ENCODE assay signal across 8 cellular contexts in the genomic region with DNA sequence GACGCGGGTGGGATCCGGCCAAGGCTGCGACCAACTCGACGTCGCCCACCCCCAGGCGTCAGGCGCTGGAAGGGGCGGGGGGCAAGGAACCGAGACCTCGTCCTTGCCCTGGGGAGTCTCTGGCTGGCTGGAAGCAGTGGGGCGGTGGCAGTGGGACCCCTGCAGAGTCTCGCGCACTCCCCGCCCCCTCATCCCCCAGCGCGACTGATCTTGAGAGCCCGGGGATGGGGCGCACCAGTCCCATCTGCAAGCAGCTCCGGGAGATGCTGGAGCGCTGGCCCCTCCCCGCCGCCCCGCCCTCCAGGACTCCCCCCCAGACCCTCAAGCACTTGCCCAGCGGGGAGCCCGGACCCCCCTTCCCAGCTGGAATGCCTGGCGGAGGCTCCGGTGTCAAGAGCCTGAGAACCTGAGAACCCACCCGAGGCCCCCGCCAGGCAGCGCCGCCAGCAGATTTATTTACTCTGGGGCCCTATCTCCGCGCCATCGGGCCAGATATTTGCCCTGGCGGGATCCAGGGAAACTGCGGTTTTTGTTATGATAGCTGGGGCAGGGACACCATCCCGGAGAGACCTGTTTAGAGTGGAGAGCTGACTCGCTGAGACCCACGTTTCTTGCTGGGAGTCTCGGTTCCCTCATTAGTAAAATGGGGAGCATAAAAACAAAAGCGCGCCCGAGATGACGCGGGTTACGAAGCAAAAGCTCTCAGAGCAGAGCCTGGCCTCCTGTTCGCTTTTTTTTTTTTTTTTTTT. TPM values are rescaled to one million over a fixed set of nuclear protein-coding genes. Genes with fewer than 3 reads are reported as not detected.
DNase-seq lines count a peak whose midpoint lies in the region; ATAC-seq and TF ChIP-seq lines count a peak whose summit lies in the region.

No MANE protein-coding gene starts in this region.

- peaks cover 6% of the 10 kb centered on the region for H3K4me1 Mint-ChIP-seq in T-helper 17 cell

- H3K4me1 ChIP-seq in right cardiac atrium (ENCODE audit: control insufficient read depth, insufficient read depth, low read length) = no peaks in the 10 kb centered on the region
- no peaks in the 10 kb centered on the region for H3K4me1 ChIP-seq in iPS DF 6.9 (ENCODE audit: control insufficient read depth, insufficient read depth, low read length)
- peaks cover 8 to 17% (median 15%) of the 10 kb centered on the region in 4 donors for H3K4me1 ChIP-seq in transverse colon

- H3K27me3 ChIP-seq in right cardiac atrium (ENCODE audit: control insufficient read depth, insufficient read depth) (no peaks in the 10 kb centered on the region), iPS DF 6.9 (ENCODE audit: control insufficient read depth, insufficient read depth, low read length) (peaks cover 11% of the 10 kb centered on the region; the same call in 1 of the 2 replicates), transverse colon (peaks cover 50% of the 10 kb centered on the region)

- peaks cover 15% of the 10 kb centered on the region for H3K36me3 Mint-ChIP-seq in T-helper 17 cell (ENCODE audit: low read depth)

- H3K4me3 ChIP-seq in right cardiac atrium (ENCODE audit: low read length) (peak overlapping the region; percentile 13), iPS DF 6.9 (ENCODE audit: low read length) (peak overlapping the region; percentile 34; the same call in 1 of the 2 replicates), transverse colon (peak overlapping the region; percentile 1 to 46 (median 20))

- TF ChIP-seq POLR2A in transverse colon (IDR thresholded peaks at IDR 0.05) = no peak

- no peak for TF ChIP-seq CTCF in transverse colon (IDR thresholded peaks at IDR 0.05)

- intact Hi-C loops in right cardiac atrium (cut with DNase I) = no loop called here
- intact Hi-C loops in left cardiac atrium (cut with DNase I) = no loop called here
- intact Hi-C loops in transverse colon (cut with DNase I; ENCODE audit: low total_unique reads) = no loop called here

- no peak overlapping the region for H3K27ac Mint-ChIP-seq in T-helper 17 cell

- DNase-seq in right cardiac atrium (no peak), left cardiac atrium (no peak), T-helper 17 cell (no peak), iPS DF 6.9 (ENCODE audit: low read depth, low spot score) (no peak), transverse colon (no peak), NCI-H2029 (lab: John Stamatoyannopoulos, UW) (no peak), LoVo (ENCODE audit: low spot score) (no peak)

- ATAC-seq in right cardiac atrium (peak; percentile 14 to 37), left cardiac atrium (no peak), T-helper 17 cell (peak; percentile 59)
- no peak for ATAC-seq in activated CD4-positive, CD25-positive, alpha-beta regulatory T cell treated with anti-CD3 and anti-CD28 coated beads, Interleukin-2, amount 50 U/mL, for 24 hours

- in situ Hi-C loops in transverse colon (cut with MboI; ENCODE audit: low pct_ligation_motif_present in 1 of 4, low pct_unique_long_range_greater_than_20kb in 1 of 4, low sequenced_read_pairs in 3 of 4) = no loop called here

- H3K36me3 ChIP-seq in iPS DF 6.9 (ENCODE audit: control insufficient read depth, insufficient read depth, low read length) (no peaks in the 10 kb centered on the region), transverse colon (no peaks in the 10 kb centered on the region)

- peaks cover 46% of the 10 kb centered on the region for H3K27me3 Mint-ChIP-seq in T-helper 17 cell

- TF ChIP-seq EP300 in transverse colon (IDR thresholded peaks at IDR 0.05; ENCODE audit: low read depth) = no peak

- H3K4me3 Mint-ChIP-seq in T-helper 17 cell = peak overlapping the region; percentile 77

- peaks cover 2% of the 10 kb centered on the region for H3K9me3 ChIP-seq in right cardiac atrium (ENCODE audit: control insufficient read depth, low read length)
- H3K9me3 ChIP-seq in T-helper 17 cell (ENCODE audit: control insufficient read depth, low read length, poor library complexity, severe bottlenecking) = peaks cover 7% of the 10 kb centered on the region
- H3K9me3 ChIP-seq in iPS DF 6.9 (ENCODE audit: control insufficient read depth, insufficient read depth, low read length) = no peaks in the 10 kb centered on the region
- H3K9me3 ChIP-seq in transverse colon = peaks cover 8 to 18% of the 10 kb centered on the region in 2 donors

- H3K27ac ChIP-seq in right cardiac atrium (ENCODE audit: low read length) = no peak overlapping the region
- no peak overlapping the region for H3K27ac ChIP-seq in iPS DF 6.9 (ENCODE audit: low read length)
- H3K27ac ChIP-seq in transverse colon = no peak overlapping the region

- 2% methylated on average over 49 of the region's 49 CpGs for WGBS in right cardiac atrium
- no CpG with 5 or more reads among the region's 49 CpGs for WGBS in iPS DF 6.9 (ENCODE audit: insufficient coverage, insufficient read length)
- WGBS in transverse colon (ENCODE audit: low coverage in 1 of 2), 2 donors = 2% methylated on average over 41 of the region's 49 CpGs; no CpG with 5 or more reads in 1 of the 2 donors

RNA-seq across cellular contexts. Expression of a gene that starts 1.2 kb away (rescaled TPM):
- total RNA-seq in right cardiac atrium = not detected
- polyA plus RNA-seq in right cardiac atrium = not detected
- total RNA-seq in left cardiac atrium = not detected
- not detected for total RNA-seq in T-helper 17 cell
- total RNA-seq in transverse colon = 10 to 100 TPM in 1 of 4 donors, 1 to 10 TPM in 2, not detected in 1; 1.6 to 12.3 (median 5.7) TPM

RNA-seq across cellular contexts. Expression of a gene that starts 15.4 kb away (rescaled TPM):
- 10 to 100 TPM; 26.1 to 32.0 (median 27.9) TPM for total RNA-seq in right cardiac atrium
- 31.5 TPM for polyA plus RNA-seq in right cardiac atrium
- 10 to 100 TPM; 23.3 to 23.7 TPM for total RNA-seq in left cardiac atrium
- 10 to 100 TPM; 16.6 to 21.4 TPM for total RNA-seq in T-helper 17 cell
- total RNA-seq in transverse colon = 10 to 100 TPM; 10.5 to 63.6 (median 35.3) TPM

RNA-seq across cellular contexts. Expression of a gene that starts 43.8 kb away (rescaled TPM):
- total RNA-seq in right cardiac atrium (10 to 100 TPM; 17.3 to 21.9 (median 20.4) TPM), left cardiac atrium (10 to 100 TPM; 19.1 to 20.7 TPM), T-helper 17 cell (10 to 100 TPM; 50.0 to 54.0 TPM), transverse colon (100 to 1,000 TPM in 1 of 4 donors, 10 to 100 TPM in 3; 37.5 to 178 (median 69.5) TPM)
- 18.4 TPM for polyA plus RNA-seq in right cardiac atrium

Comparison
In these comparisons a context has a peak if more than half of its experiments do, and no peak if none do; other contexts are left out.
1. ATAC-seq: peak in right cardiac atrium (2 of 2) and T-helper 17 cell (single experiment); none in left cardiac atrium (0 of 2) and activated CD4-positive, CD25-positive, alpha-beta regulatory T cell treated with anti-CD3 and anti-CD28 coated beads, Interleukin-2, amount 50 U/mL, for 24 hours (0 of 2).
2. Peak in every context shown above with its lines, with median percentiles within 50 percentile points of each other: H3K4me3 ChIP-seq.